1 cellular context compared by ENCODE assay signal in genomic region chr2:63914311-63914710, GRCh38.
TF ChIP-seq lines count a peak whose summit lies in the region.

No MANE protein-coding gene starts in this region.

TF ChIP-seq in GM12878, 131 proteins besides CTCF, POLR2A, EP300 and RAD21 (continued from another document):
- TF ChIP-seq PRDM15 (CRISPR knock-in tag; IDR thresholded peaks at IDR 0.05) = no peak
